ENCODE assay signal across 15 cellular contexts in genomic region chr13:111667757-111668156, GRCh38.
DNase-seq lines count a peak whose midpoint lies in the region; ATAC-seq and TF ChIP-seq lines count a peak whose summit lies in the region.
"Had no signal": no experiment of that assay in that cellular context is flagged by ENCODE, and none has a peak within 500 bp of the region (broad histone marks: within the 10 kb centered on the region; RNA-seq: fewer than 3 reads in every experiment).

No MANE protein-coding gene starts in this region.

- no peak overlapping the region for H3K4me3 ChIP-seq in RWPE2 (ENCODE audit: severe bottlenecking)

- no peaks in the 10 kb centered on the region for H3K9me3 Mint-ChIP-seq in osteocyte (ENCODE audit: unreplicated experiment)

- H3K27ac ChIP-seq in RWPE2 (ENCODE audit: poor library complexity, severe bottlenecking), result no peak overlapping the region

- H3K36me3 Mint-ChIP-seq in osteocyte (ENCODE audit: unreplicated experiment), result no peaks in the 10 kb centered on the region
- H3K36me3 Mint-ChIP-seq: CD4-positive, alpha-beta memory T cell had no signal

- no peaks in the 10 kb centered on the region for H3K4me1 ChIP-seq in RWPE2 (ENCODE audit: insufficient read depth, poor library complexity, severe bottlenecking)

- DNase-seq in activated effector memory CD4-positive, alpha-beta T cell treated with anti-CD3 and anti-CD28 coated beads, Interleukin-2, amount 50 U/mL, for 16 hours, result peak; percentile 36
- DNase-seq in activated effector memory CD4-positive, alpha-beta T cell treated with Interleukin-2 at 50 U/mL for 16 hours, result no peak
- DNase-seq in RWPE2 (ENCODE audit: low spot score) (peak; percentile 6), osteocyte (ENCODE audit: extremely low spot score, unreplicated experiment) (peak; percentile 23), NCI-H69 (lab: John Stamatoyannopoulos, UW) (no peak)
- DNase-seq: C1 segment of cervical spinal cord; Calu3; CD4-positive, alpha-beta memory T cell; COR-L47; DMS79; EL; GDM1; GOT3; HCEC 1CT had no signal

- ATAC-seq in RWPE2 (ENCODE audit: low read depth) (no peak), GM18511 (IDR thresholded peaks at IDR 0.05; ENCODE audit: unreplicated experiment) (no peak)

- H3K27ac Mint-ChIP-seq in osteocyte (ENCODE audit: unreplicated experiment), result no peak overlapping the region
- H3K27ac Mint-ChIP-seq: CD4-positive, alpha-beta memory T cell had no signal

- no peaks in the 10 kb centered on the region for H3K9me3 ChIP-seq in RWPE2 (ENCODE audit: severe bottlenecking)

- no peaks in the 10 kb centered on the region for H3K27me3 Mint-ChIP-seq in osteocyte (ENCODE audit: unreplicated experiment)
- H3K27me3 Mint-ChIP-seq: CD4-positive, alpha-beta memory T cell had no signal

- no peak overlapping the region for H3K4me3 Mint-ChIP-seq in osteocyte (ENCODE audit: unreplicated experiment)
- H3K4me3 Mint-ChIP-seq: CD4-positive, alpha-beta memory T cell had no signal

- TF ChIP-seq CTCF in RWPE2 (IDR thresholded peaks at IDR 0.05; ENCODE audit: poor library complexity, severe bottlenecking) (no peak), osteocyte (IDR thresholded peaks at IDR 0.05) (no peak)

- H3K4me1 Mint-ChIP-seq in osteocyte (ENCODE audit: unreplicated experiment), result no peaks in the 10 kb centered on the region
- H3K4me1 Mint-ChIP-seq: CD4-positive, alpha-beta memory T cell had no signal

- no peaks in the 10 kb centered on the region for H3K36me3 ChIP-seq in RWPE2 (ENCODE audit: low read depth)

- no peaks in the 10 kb centered on the region for H3K27me3 ChIP-seq in RWPE2 (ENCODE audit: insufficient read depth, poor library complexity, severe bottlenecking)

Comparison
In these comparisons a context has a peak if more than half of its experiments do, and no peak if none do; other contexts are left out.
1. DNase-seq: peak in activated effector memory CD4-positive, alpha-beta T cell treated with anti-CD3 and anti-CD28 coated beads, Interleukin-2, amount 50 U/mL, for 16 hours (single experiment), RWPE2 (single experiment) and osteocyte (single experiment); none in activated effector memory CD4-positive, alpha-beta T cell treated with Interleukin-2 at 50 U/mL for 16 hours (single experiment) and NCI-H69 (single experiment).